Comparison of ENCODE assay signal across 15 cellular contexts in the genomic region with DNA sequence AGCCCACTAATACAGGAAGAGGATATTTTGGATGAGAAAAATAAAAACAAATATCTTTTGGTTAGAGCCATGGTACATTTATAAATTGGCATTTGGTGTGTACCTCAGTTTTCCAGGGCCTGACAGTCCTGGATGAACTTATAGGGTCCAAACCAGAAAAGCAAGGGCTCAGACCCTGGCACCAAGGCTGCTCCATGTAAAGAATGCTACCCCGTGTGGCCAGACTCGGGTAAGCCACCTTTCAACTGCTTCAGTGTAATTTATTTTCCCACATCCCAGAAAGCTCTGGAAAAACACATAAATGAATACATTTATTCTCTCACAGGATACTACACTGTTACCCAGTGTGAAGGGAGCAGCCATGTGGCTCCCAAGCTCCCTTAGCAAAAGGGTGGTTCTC. TPM values are rescaled to one million over a fixed set of nuclear protein-coding genes. Genes with fewer than 3 reads are reported as not detected.
DNase-seq lines count a peak whose midpoint lies in the region; ATAC-seq and TF ChIP-seq lines count a peak whose summit lies in the region.
"Had no signal": no experiment of that assay in that cellular context is flagged by ENCODE, and none has a peak within 500 bp of the region (broad histone marks: within the 10 kb centered on the region; RNA-seq: fewer than 3 reads in every experiment).

No MANE protein-coding gene starts in this region.

- H3F3A ChIP-seq in DOHH2 (ENCODE audit: control insufficient read depth, insufficient read depth) (no peaks in the 10 kb centered on the region), MM.1S (ENCODE audit: insufficient read depth, low read length) (peaks cover 58% of the 10 kb centered on the region)

- H3K4me1 ChIP-seq in DOHH2 (ENCODE audit: control insufficient read depth, low read length) (peaks cover 5% of the 10 kb centered on the region; the same call in 1 of the 2 replicates), MM.1S (ENCODE audit: low read length) (peaks cover 89% of the 10 kb centered on the region), endodermal cell (ENCODE audit: control insufficient read depth, insufficient read depth, low read length) (no peaks in the 10 kb centered on the region)

- H3K36me3 ChIP-seq in DOHH2 (ENCODE audit: control insufficient read depth, low read length) (peaks cover 93% of the 10 kb centered on the region), MM.1S (replicated peaks; ENCODE audit: insufficient read depth, low read length) (no peaks in the 10 kb centered on the region), endodermal cell (ENCODE audit: control insufficient read depth, insufficient read depth, low read length) (peaks cover 82% of the 10 kb centered on the region)

- no peak overlapping the region for H3K4me3 ChIP-seq in DOHH2 (ENCODE audit: low read length)
- no peak overlapping the region for H3K4me3 ChIP-seq in MM.1S (ENCODE audit: low read length)
- H3K4me3 ChIP-seq in endodermal cell (ENCODE audit: low read length), result no peak overlapping the region
- H3K4me3 ChIP-seq: stomach had no signal

- peaks cover 19% of the 10 kb centered on the region for H4K20me1 ChIP-seq in DOHH2 (ENCODE audit: control insufficient read depth, insufficient read depth, low read depth, low read length)
- H4K20me1 ChIP-seq in MM.1S (ENCODE audit: insufficient read depth, low read length), result 0 out of 2 replicates have a peak, but pooled peaks cover 4% of the 10 kb centered on the region

- H3K79me2 ChIP-seq in DOHH2 (ENCODE audit: control insufficient read depth, low read length) (peaks cover 40% of the 10 kb centered on the region), MM.1S (ENCODE audit: low read length) (peaks cover 78% of the 10 kb centered on the region)

- H3K27ac Mint-ChIP-seq in endodermal cell (no peak overlapping the region), neural crest cell (ENCODE audit: unreplicated experiment) (no peak overlapping the region)
- H3K27ac Mint-ChIP-seq: activated T-cell treated with anti-CD3 and anti-CD28 coated beads, Interleukin-2, amount 50 U/mL, for 24 hours had no signal

- H3K4me3 Mint-ChIP-seq in endodermal cell (no peak overlapping the region), neural crest cell (no peak overlapping the region)
- H3K4me3 Mint-ChIP-seq: activated T-cell treated with anti-CD3 and anti-CD28 coated beads, Interleukin-2, amount 50 U/mL, for 24 hours had no signal

- no peak overlapping the region for H2AFZ ChIP-seq in MM.1S (ENCODE audit: low read length)

- 86 to 92% methylated on average over 2 of the region's 2 CpGs for WGBS in endodermal cell (ENCODE audit: insufficient coverage in 1 of 2, insufficient read length in 1 of 2), 2 experiments

- H3K4me2 ChIP-seq in DOHH2 (ENCODE audit: low read length), result no peak overlapping the region
- no peak overlapping the region for H3K4me2 ChIP-seq in MM.1S (ENCODE audit: low read depth, low read length)

- H3K9ac ChIP-seq in MM.1S (ENCODE audit: low read length) (no peak overlapping the region), endodermal cell (ENCODE audit: extremely low read depth, low read length, poor library complexity, severe bottlenecking) (no peak overlapping the region)

- H3K27ac ChIP-seq in DOHH2 (ENCODE audit: low read depth, low read length), result no peak overlapping the region
- H3K27ac ChIP-seq in MM.1S (ENCODE audit: low read length), result no peak overlapping the region
- H3K27ac ChIP-seq in endodermal cell (ENCODE audit: low read depth, low read length), result no peak overlapping the region
- H3K27ac ChIP-seq: stomach had no signal

- no peaks in the 10 kb centered on the region for H3K27me3 ChIP-seq in DOHH2 (ENCODE audit: control insufficient read depth, low read length)
- H3K27me3 ChIP-seq in MM.1S (replicated peaks; ENCODE audit: insufficient read depth, low read length), result no peaks in the 10 kb centered on the region
- H3K27me3 ChIP-seq in endodermal cell (ENCODE audit: control insufficient read depth, insufficient read depth, low read length, poor library complexity, severe bottlenecking), result no peaks in the 10 kb centered on the region
- H3K27me3 ChIP-seq: stomach had no signal

- DNase-seq in MM.1S (no peak), endodermal cell (no peak), neural crest cell (ENCODE audit: low read depth, low spot score) (no peak), amniotic stem cell (lab: John Stamatoyannopoulos, UW) (no peak)
- DNase-seq in stimulated activated naive CD4-positive, alpha-beta T cell treated with Interleukin-2 at 50 U/mL for 16 hours (lab: John Stamatoyannopoulos, UW), result no peak
- DNase-seq: activated T-cell treated with anti-CD3 and anti-CD28 coated beads, Interleukin-2, amount 50 U/mL, for 24 hours; GF-D8; MV-4-11; NCI-H524 treated with DMSO at 0.1 percent for 48 hours; SHP77 treated with DMSO at 0.1 percent for 48 hours; stomach had no signal

- no peaks in the 10 kb centered on the region for H3K9me3 Mint-ChIP-seq in endodermal cell
- no peaks in the 10 kb centered on the region for H3K9me3 Mint-ChIP-seq in neural crest cell
- H3K9me3 Mint-ChIP-seq: activated T-cell treated with anti-CD3 and anti-CD28 coated beads, Interleukin-2, amount 50 U/mL, for 24 hours had no signal

- H3K4me1 Mint-ChIP-seq in endodermal cell (peaks cover 8% of the 10 kb centered on the region), neural crest cell (no peaks in the 10 kb centered on the region)

- H3K27me3 Mint-ChIP-seq in endodermal cell (ENCODE audit: insufficient read depth) (no peaks in the 10 kb centered on the region), neural crest cell (ENCODE audit: low read depth) (no peaks in the 10 kb centered on the region)
- H3K27me3 Mint-ChIP-seq: activated T-cell treated with anti-CD3 and anti-CD28 coated beads, Interleukin-2, amount 50 U/mL, for 24 hours had no signal

- TF ChIP-seq CTCF in DOHH2 (IDR thresholded peaks at IDR 0.05; ENCODE audit: low read depth, low read length, poor library complexity, severe bottlenecking) (peak; percentile 35), MM.1S (IDR thresholded peaks at IDR 0.05; ENCODE audit: low read length) (peak; percentile 48), endodermal cell (conservative IDR thresholded peaks at IDR 0.05) (peak; percentile 64), neural crest cell (conservative IDR thresholded peaks at IDR 0.05) (peak; percentile 43)

- no peaks in the 10 kb centered on the region for H3K9me3 ChIP-seq in DOHH2 (ENCODE audit: control insufficient read depth, insufficient read depth, low read length)
- no peaks in the 10 kb centered on the region for H3K9me3 ChIP-seq in MM.1S (replicated peaks; ENCODE audit: insufficient read depth, low read length)
- H3K9me3 ChIP-seq in endodermal cell (ENCODE audit: control insufficient read depth, low read length), result no peaks in the 10 kb centered on the region
- H3K9me3 ChIP-seq: stomach had no signal

- H3K9me2 ChIP-seq in DOHH2 (replicated peaks; ENCODE audit: control insufficient read depth, low read length) (no peaks in the 10 kb centered on the region), MM.1S (replicated peaks; ENCODE audit: insufficient read depth, low read length) (no peaks in the 10 kb centered on the region)

- ATAC-seq in GM21367 (IDR thresholded peaks at IDR 0.05; ENCODE audit: unreplicated experiment) (no peak), GM19463 (IDR thresholded peaks at IDR 0.05; ENCODE audit: unreplicated experiment) (no peak)

- peaks cover 67% of the 10 kb centered on the region for H3K36me3 Mint-ChIP-seq in endodermal cell (ENCODE audit: low read depth)
- peaks cover 14% of the 10 kb centered on the region for H3K36me3 Mint-ChIP-seq in neural crest cell (ENCODE audit: low read depth)

RNA-seq across cellular contexts. Expression of a gene that starts 13.9 kb away (rescaled TPM):
- total RNA-seq in endodermal cell (10 to 100 TPM; 66.5 to 69.6 TPM), neural crest cell (62.9 and 65.5 TPM in 2 replicates)
- polyA plus RNA-seq in endodermal cell (2013, experiment 1 of 2), result 63.6 TPM
- 56.9 TPM for polyA plus RNA-seq in endodermal cell (2013, experiment 2 of 2)

RNA-seq across cellular contexts. Expression of a gene that starts 14.0 kb away (rescaled TPM):
- total RNA-seq in endodermal cell (10 to 100 TPM; 64.6 to 65.2 TPM), neural crest cell (47.0 and 51.2 TPM in 2 replicates)
- 46.5 TPM for polyA plus RNA-seq in endodermal cell (2013, experiment 1 of 2)
- 41.4 TPM for polyA plus RNA-seq in endodermal cell (2013, experiment 2 of 2)

RNA-seq across cellular contexts. Expression of a gene that starts 45.2 kb away (rescaled TPM):
- total RNA-seq in endodermal cell, result 1 to 10 TPM in 1 of 2 donors, under 1 TPM in 1; 0.53 to 1.2 TPM
- polyA plus RNA-seq in endodermal cell (2013, experiment 1 of 2), result 0.18 TPM
- polyA plus RNA-seq in endodermal cell (2013, experiment 2 of 2), result 0.17 TPM
- total RNA-seq in neural crest cell, result not detected in 2 replicates
- total RNA-seq: renal cortical epithelial cell had no signal
